ENCODE assay signal across 1 cellular context in the genomic region with DNA sequence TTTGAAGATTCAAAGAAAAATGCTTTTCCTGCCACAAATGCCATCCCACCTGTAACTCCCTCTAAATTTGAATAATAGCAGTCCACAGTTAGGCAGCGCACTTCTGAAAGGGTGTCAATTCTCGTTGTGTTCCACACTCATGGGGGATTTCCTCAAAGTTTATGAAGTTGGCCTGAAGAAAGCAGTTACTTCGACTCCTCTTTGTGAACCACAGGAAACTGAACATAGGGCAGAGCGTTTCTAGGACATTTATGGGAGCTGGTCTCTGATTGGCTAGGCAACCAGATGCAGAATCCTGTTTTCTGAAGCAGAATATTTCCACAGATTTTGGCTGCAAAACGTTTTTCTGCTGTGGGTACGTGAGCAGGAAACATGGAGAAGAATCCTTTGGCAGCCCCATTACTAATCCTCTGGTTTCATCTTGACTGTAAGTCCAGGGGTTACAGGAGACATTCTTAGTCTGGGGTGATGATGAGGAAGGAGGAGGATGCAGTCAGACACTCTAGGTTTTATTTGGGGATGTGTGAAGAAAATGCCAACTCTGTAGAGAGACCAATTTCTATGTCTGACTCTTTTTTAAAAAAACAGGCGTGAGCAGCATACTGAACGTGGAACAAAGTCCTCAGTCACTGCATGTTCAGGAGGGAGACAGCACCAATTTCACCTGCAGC.
TF ChIP-seq lines count a peak whose summit lies in the region.

No MANE protein-coding gene starts in this region.

TF ChIP-seq in H1, 55 proteins besides CTCF, POLR2A, EP300 and RAD21:
- TF ChIP-seq POLR2AphosphoS5 (IDR thresholded peaks at IDR 0.05; ENCODE audit: low read depth, low read length) = no peak
- TF ChIP-seq SRF (IDR thresholded peaks at IDR 0.05; ENCODE audit: low read depth, low read length) = no peak
- no peak for TF ChIP-seq FOSL1 (IDR thresholded peaks at IDR 0.05; ENCODE audit: insufficient read depth, low read depth, low read length)
- TF ChIP-seq, protein P1, sequence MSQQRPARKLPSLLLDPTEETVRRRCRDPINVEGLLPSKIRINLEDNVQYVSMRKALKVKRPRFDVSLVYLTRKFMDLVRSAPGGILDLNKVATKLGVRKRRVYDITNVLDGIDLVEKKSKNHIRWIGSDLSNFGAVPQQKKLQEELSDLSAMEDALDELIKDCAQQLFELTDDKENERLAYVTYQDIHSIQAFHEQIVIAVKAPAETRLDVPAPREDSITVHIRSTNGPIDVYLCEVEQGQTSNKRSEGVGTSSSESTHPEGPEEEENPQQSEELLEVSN (IDR thresholded peaks at IDR 0.05) = no peak
- TF ChIP-seq TCF12 (IDR thresholded peaks at IDR 0.05; ENCODE audit: low read depth, low read length) = no peak
- no peak for TF ChIP-seq RBBP5 (IDR thresholded peaks at IDR 0.05; ENCODE audit: borderline replicate concordance, low read depth, low read length)
- no peak for TF ChIP-seq TBP (IDR thresholded peaks at IDR 0.05; ENCODE audit: low read depth, low read length)
- no peak for TF ChIP-seq TEAD4 (IDR thresholded peaks at IDR 0.05; ENCODE audit: low read depth, low read length)
- TF ChIP-seq KDM1A (IDR thresholded peaks at IDR 0.05; ENCODE audit: borderline replicate concordance, low read length) = no peak
- no peak for TF ChIP-seq CHD2 (IDR thresholded peaks at IDR 0.05; ENCODE audit: low read length)
- TF ChIP-seq GABPA (IDR thresholded peaks at IDR 0.05; ENCODE audit: borderline replicate concordance, insufficient read depth, low read length) = no peak
